Comparison of ENCODE assay signal across 21 cellular contexts in the genomic region with DNA sequence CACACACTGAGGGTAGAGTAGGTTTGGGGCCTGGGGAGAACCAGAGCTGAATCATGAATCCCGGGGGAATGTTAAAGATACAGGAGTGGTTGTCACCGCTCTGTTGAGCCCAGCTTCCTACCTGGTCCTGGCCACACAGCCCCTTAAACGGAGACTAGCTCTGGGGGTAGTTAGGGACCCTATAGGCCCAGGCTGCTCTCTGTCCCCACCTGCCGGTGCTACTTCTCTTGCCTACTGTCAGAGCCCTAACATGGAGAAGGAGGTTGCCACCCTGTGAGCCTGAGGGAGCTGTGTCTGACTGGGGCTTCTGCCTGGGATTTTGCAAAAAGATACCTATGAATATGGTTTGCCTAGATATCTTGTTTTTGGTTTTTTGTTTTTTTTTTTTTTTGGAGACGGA. TPM values are rescaled to one million over a fixed set of nuclear protein-coding genes. Genes with fewer than 3 reads are reported as not detected.
A peak's percentile ranks its signal among the peaks of the same experiment; 100 is the strongest.
DNase-seq lines count a peak whose midpoint lies in the region; ATAC-seq, FAIRE-seq and TF ChIP-seq lines count a peak whose summit lies in the region.
"Had no signal": no experiment of that assay in that cellular context is flagged by ENCODE, and none has a peak within 500 bp of the region (broad histone marks: within the 10 kb centered on the region; RNA-seq: fewer than 3 reads in every experiment).

No MANE protein-coding gene starts in this region.

- no peaks in the 10 kb centered on the region for H3K27me3 ChIP-seq in H7 (ENCODE audit: control insufficient read depth, insufficient read depth, low read length)
- no peaks in the 10 kb centered on the region for H3K27me3 ChIP-seq in K562 (ENCODE audit: control insufficient read depth in 2 of 2, insufficient read depth in 2 of 2, low read length in 2 of 2)
- no peaks in the 10 kb centered on the region for H3K27me3 ChIP-seq in neuronal stem cell (ENCODE audit: control insufficient read depth in 3 of 3, insufficient read depth in 3 of 3, low read depth in 1 of 3, low read length in 3 of 3)
- H3K27me3 ChIP-seq: BLaER1 treated with 17β-estradiol and CSF1 and Interleukin-3, amounts not matched to agents 10 nM and 100 nM had no signal

- POLR2A ChIA-PET in K562 (lab: Yijun Ruan, JAX), result no interaction called here

- H3K9ac ChIP-seq in K562 (ENCODE audit: insufficient read depth in 1 of 2, low read depth in 2 of 2, low read length in 2 of 2) (no peak overlapping the region), neuronal stem cell (ENCODE audit: low read depth, low read length, poor library complexity) (no peak overlapping the region)
- H3K9ac ChIP-seq: BLaER1 treated with 17β-estradiol and CSF1 and Interleukin-3, amounts not matched to agents 10 nM and 100 nM had no signal

- H3K23ac ChIP-seq in neuronal stem cell (ENCODE audit: low read depth, low read length, poor library complexity), result no peak overlapping the region

- no peak overlapping the region for H2BK120ac ChIP-seq in neuronal stem cell (ENCODE audit: low read depth, low read length)

- CTCF ChIA-PET in K562 (lab: Yijun Ruan, JAX; ENCODE audit: low intra/inter-chr PET ratio), result no interaction called here

- in situ Hi-C loops in K562 (cut with MboI), result no loop called here

- no peak for TF ChIP-seq POLR2A in K562 (conservative IDR thresholded peaks at IDR 0.05)

- ATAC-seq in K562 (peak; percentile 54; the same call in 2 of the 3 replicates), HG02588 (IDR thresholded peaks at IDR 0.05; ENCODE audit: unreplicated experiment) (no peak)
- ATAC-seq: Right ventricle myocardium inferior had no signal

- peaks cover 0 to 8% of the 10 kb centered on the region in 2 experiments; a peak in 2 of 5 replicates for H3K4me1 ChIP-seq in K562 (replicated peaks in 1 of 2; ENCODE audit: control insufficient read depth in 2 of 2, insufficient read depth in 2 of 2, low read length in 2 of 2)
- no peaks in the 10 kb centered on the region for H3K4me1 ChIP-seq in neuronal stem cell (ENCODE audit: control insufficient read depth in 2 of 2, insufficient read depth in 1 of 2, low read depth in 1 of 2, low read length in 2 of 2)
- H3K4me1 ChIP-seq: BLaER1 treated with 17β-estradiol and CSF1 and Interleukin-3, amounts not matched to agents 10 nM and 100 nM; Caco-2 had no signal

- H4K20me1 ChIP-seq in K562 (replicated peaks; ENCODE audit: control insufficient read depth, insufficient read depth, low read length), result no peaks in the 10 kb centered on the region
- H4K20me1 ChIP-seq: BLaER1 treated with 17β-estradiol and CSF1 and Interleukin-3, amounts not matched to agents 10 nM and 100 nM had no signal

- FAIRE-seq in K562 (lab: Jason Lieb, UNC), result no peak

- no peak overlapping the region for H2BK12ac ChIP-seq in neuronal stem cell (ENCODE audit: low read length)

- peak overlapping the region; percentile 19 for H3K18ac ChIP-seq in neuronal stem cell (ENCODE audit: low read length)

- intact Hi-C loops in K562 (cut with micrococcal nuclease), result no loop called here

- H4K91ac ChIP-seq in neuronal stem cell (ENCODE audit: low read depth, low read length, poor library complexity), result no peak overlapping the region

- H3K14ac ChIP-seq in neuronal stem cell (ENCODE audit: low read length), result no peak overlapping the region

- H3K9me1 ChIP-seq in K562 (ENCODE audit: control insufficient read depth, insufficient read depth, low read length), result no peaks in the 10 kb centered on the region

- no peak overlapping the region for H3K4ac ChIP-seq in neuronal stem cell (ENCODE audit: low read length)

- no peak overlapping the region for H2AK5ac ChIP-seq in neuronal stem cell (ENCODE audit: low read depth, low read length)

- peak; percentile 27 to 43 (median 37); a peak in 5 of 6 replicates for TF ChIP-seq CTCF in K562 (IDR thresholded peaks at IDR 0.05 in 2 of 3, conservative IDR thresholded peaks at IDR 0.05 in 1 of 3; ENCODE audit: insufficient read depth in 2 of 3, low read depth in 1 of 3, low read length in 3 of 3)

- H3K79me1 ChIP-seq in neuronal stem cell (ENCODE audit: low read depth, low read length), result no peaks in the 10 kb centered on the region

- H3K79me2 ChIP-seq in K562 (ENCODE audit: control insufficient read depth, insufficient read depth, low read length), result peaks cover under 1% of the 10 kb centered on the region; the same call in 1 of the 3 replicates

- H3K36me3 ChIP-seq in H7 (replicated peaks; ENCODE audit: control insufficient read depth, insufficient read depth, low read length) (no peaks in the 10 kb centered on the region), K562 (ENCODE audit: control insufficient read depth, insufficient read depth, low read length) (no peaks in the 10 kb centered on the region), neuronal stem cell (replicated peaks in 1 of 2; ENCODE audit: control insufficient read depth in 2 of 2, insufficient read depth in 2 of 2, low read length in 2 of 2) (no peaks in the 10 kb centered on the region)

- H2BK15ac ChIP-seq in neuronal stem cell (ENCODE audit: low read length), result no peak overlapping the region

- H4K8ac ChIP-seq in neuronal stem cell (ENCODE audit: low read depth, low read length), result no peak overlapping the region

- BruUV-seq in K562 (replicated peaks; lab: Mats Ljungman, UMichigan), result no TSS peak

- H3K9me3 ChIP-seq in K562 (replicated peaks; ENCODE audit: control insufficient read depth, insufficient read depth, low read depth, low read length), result no peaks in the 10 kb centered on the region
- peaks cover 0 to 3% of the 10 kb centered on the region in 2 donors for H3K9me3 ChIP-seq in neuronal stem cell (replicated peaks in 1 of 2; ENCODE audit: control insufficient read depth in 2 of 2, insufficient read depth in 1 of 2, low read depth in 1 of 2, low read length in 2 of 2)

- H3K27ac ChIP-seq in K562 (ENCODE audit: extremely low read depth, low read depth, low read length) (no peak overlapping the region), neuronal stem cell (replicated peaks; ENCODE audit: low read length) (no peak overlapping the region)
- H3K27ac ChIP-seq: BLaER1 treated with 17β-estradiol and CSF1 and Interleukin-3, amounts not matched to agents 10 nM and 100 nM; epithelial cell of prostate had no signal

- peak; percentile 25 for DNase-seq in NCI-H82 (lab: John Stamatoyannopoulos, UW)
- no peak for DNase-seq in NCI-H82 treated with DMSO at 0.1 percent for 48 hours (lab: John Stamatoyannopoulos, UW; ENCODE audit: unreplicated experiment)
- DNase-seq in H7, result peak; percentile 55
- DNase-seq in K562 (ENCODE audit: extremely low read depth in 1 of 4, low spot score in 3 of 4), result no peak
- no peak for DNase-seq in neuronal stem cell (ENCODE audit: low spot score)
- DNase-seq in effector CD8-positive, alpha-beta T cell (lab: John Stamatoyannopoulos, UW), result no peak
- no peak for DNase-seq in CD1c-positive myeloid dendritic cell (ENCODE audit: extremely low spot score)
- DNase-seq: activated effector memory CD4-positive, alpha-beta T cell treated with Interleukin-2 at 50 U/mL for 16 hours; Caco-2; cerebellar nuclear complex; EL; IMR-90; naive B cell; NCI-H146; NCI-H524 treated with DMSO at 0.1 percent for 48 hours; occipital lobe; stimulated activated CD4-positive, alpha-beta T cell treated with anti-CD3 and anti-CD28 coated beads, Interleukin-2, amount 100 ng/mL, for 24 hours had no signal

- H2AFZ ChIP-seq in K562 (ENCODE audit: low read depth, low read length) (no peak overlapping the region), neuronal stem cell (ENCODE audit: low read length) (no peak overlapping the region)

- H2BK5ac ChIP-seq in neuronal stem cell (ENCODE audit: low read length), result no peak overlapping the region

- TF ChIP-seq EP300 in K562 (IDR thresholded peaks at IDR 0.05; ENCODE audit: low read length), result no peak

- H3K4me3 ChIP-seq in H7 (ENCODE audit: insufficient read depth, low read depth, low read length), result no peak overlapping the region
- no peak overlapping the region for H3K4me3 ChIP-seq in K562
- H3K4me3 ChIP-seq in neuronal stem cell (ENCODE audit: low read length in 2 of 2), result no peak overlapping the region
- H3K4me3 ChIP-seq: BLaER1 treated with 17β-estradiol and CSF1 and Interleukin-3, amounts not matched to agents 10 nM and 100 nM had no signal

- no peak for TF ChIP-seq RAD21 in K562 (CRISPR knock-in tag; conservative IDR thresholded peaks at IDR 0.05 in 1 of 2, IDR thresholded peaks at IDR 0.05 in 1 of 2)

- 52% methylated on average over 4 of the region's 5 CpGs for WGBS in K562 (ENCODE audit: insufficient coverage, low coverage, missing lambda C conversion rate)
- whole genome bisulfite sequencing in neuronal stem cell (ENCODE audit: extremely low coverage in 2 of 2, insufficient read length in 2 of 2, insufficient replicate concordance in 1 of 2), 2 donors, result no CpG with 5 or more reads among the region's 5 CpGs

- no peak overlapping the region for H3K4me2 ChIP-seq in K562 (ENCODE audit: insufficient read depth, low read length)
- no peak overlapping the region for H3K4me2 ChIP-seq in neuronal stem cell (ENCODE audit: insufficient read depth, low read length, poor library complexity, severe bottlenecking)
- H3K4me2 ChIP-seq: BLaER1 treated with 17β-estradiol and CSF1 and Interleukin-3, amounts not matched to agents 10 nM and 100 nM had no signal

TF ChIP-seq in K562, 482 proteins besides CTCF, POLR2A, EP300 and RAD21 (continues in another document):
- TF ChIP-seq POLR2G (IDR thresholded peaks at IDR 0.05; ENCODE audit: low read depth, low read length), result no peak
- no peak for TF ChIP-seq TRIM24 (IDR thresholded peaks at IDR 0.05)

RNA-seq across cellular contexts. Expression of a gene that starts 36.6 kb away (rescaled TPM):
- total RNA-seq in H7 (2014; rRNA removed; shearing (Covaris generic)), result 4.8 and 5.4 TPM in 2 replicates
- total RNA-seq in K562 (2011; cell fraction: chromatin; rRNA removed; ENCODE audit: low replicate concordance), result 24.0 and 29.1 TPM in 2 replicates
- 29.0 and 42.2 TPM in 2 replicates for total RNA-seq in K562 (2011; cell fraction: nucleolus; rRNA removed)
- 33.7 and 35.3 TPM in 2 replicates for total RNA-seq in K562 (2011; cell fraction: nucleoplasm; rRNA removed)
- 10.5 and 11.4 TPM in 2 replicates for total RNA-seq in K562 (2014; rRNA removed)
- total RNA-seq in K562 (2014; rRNA removed; fragmentation: Illumina TruSeq; extraction: Trizol), result 15.1 and 18.1 TPM in 2 replicates
- total RNA-seq in K562 (2015; rRNA removed; fragmentation: Illumina TruSeq; extraction: Trizol), result 16.3 and 16.6 TPM in 2 replicates
- 11.4 and 12.3 TPM in 2 replicates for total RNA-seq in K562 (2021)
- 13.8 and 17.1 TPM in 2 replicates for polyA plus RNA-seq in K562 (2011; rRNA removed)
- polyA plus RNA-seq in K562 (2011; cell fraction: cytosol; rRNA removed), result 21.8 and 24.0 TPM in 2 replicates
- 15.4 and 17.2 TPM in 2 replicates for polyA plus RNA-seq in K562 (2011; cell fraction: nucleus; rRNA removed)
- polyA plus RNA-seq in K562 (2012), result 9.6 and 15.7 TPM in 2 replicates
- 17.1 and 18.4 TPM in 2 replicates for polyA plus RNA-seq in K562 (2014; fragmentation: Illumina TruSeq; extraction: Trizol)
- polyA plus RNA-seq in K562 (2014; fragmentation: Nextera tagmentation; extraction: Ambion mirVana), result 10 to 100 TPM; 16.5 to 24.5 TPM
- polyA plus RNA-seq in K562 (2014; rRNA removed), result 14.9 and 21.2 TPM in 2 replicates
- 16.3 and 26.6 TPM in 2 replicates for polyA minus RNA-seq in K562 (2011; rRNA and poly(A)+ RNA removed)
- polyA minus RNA-seq in K562 (2011; cell fraction: cytosol; rRNA and poly(A)+ RNA removed), result 8.4 and 13.1 TPM in 2 replicates
- polyA minus RNA-seq in K562 (2011; cell fraction: nucleus; rRNA and poly(A)+ RNA removed), result 18.8 and 34.4 TPM in 2 replicates
- 16.4 TPM for polyA plus RNA-seq in neuronal stem cell (2013, experiment 1 of 2)
- 17.1 TPM for polyA plus RNA-seq in neuronal stem cell (2013, experiment 2 of 2)

Comparison
In these comparisons a context has a peak if more than half of its experiments do, and no peak if none do; other contexts are left out.
1. DNase-seq: peak in NCI-H82 (single experiment) and H7 (single experiment); none in NCI-H82 treated with DMSO at 0.1 percent for 48 hours (single experiment), K562 (0 of 4), neuronal stem cell (single experiment), effector CD8-positive, alpha-beta T cell (single experiment) and CD1c-positive myeloid dendritic cell (single experiment).